In genomic region chr20:62396367-62397239, GRCh38 we compare ENCODE assay signal across 34 cellular contexts. TPM values are rescaled to one million over a fixed set of nuclear protein-coding genes. Genes with fewer than 3 reads are reported as not detected.
"Had no signal": no experiment of that assay in that cellular context is flagged by ENCODE, and none has a peak within 500 bp of the region (broad histone marks: within the 10 kb centered on the region; RNA-seq: fewer than 3 reads in every experiment).

No MANE protein-coding gene starts in this region.

- H3K9me3 Mint-ChIP-seq: activated naive CD8-positive, alpha-beta T cell treated with anti-CD3 and anti-CD28 coated beads for 36 hours; naive thymus-derived CD8-positive, alpha-beta T cell; neural progenitor cell had no signal

- H3K27me3 Mint-ChIP-seq: activated naive CD8-positive, alpha-beta T cell treated with anti-CD3 and anti-CD28 coated beads for 36 hours; effector memory CD8-positive, alpha-beta T cell; memory B cell; naive thymus-derived CD8-positive, alpha-beta T cell had no signal

- H3K4me3 ChIP-seq: adrenal gland, body of pancreas, colonic mucosa, gastrocnemius medialis, hepatocyte, neural progenitor cell, smooth muscle cell, testis had no signal

- H3K9me3 ChIP-seq: adrenal gland, body of pancreas, colonic mucosa, gastrocnemius medialis, testis had no signal

- DNase-seq: activated CD4-positive, alpha-beta T cell treated with anti-CD3 and anti-CD28 coated beads for 4 hours; activated CD4-positive, alpha-beta T cell treated with anti-CD3 and anti-CD28 coated beads, Interleukin-2, amount 50 U/mL, for 4 hours; activated effector memory CD4-positive, alpha-beta T cell treated with Interleukin-2 at 50 U/mL for 16 hours; activated naive CD4-positive, alpha-beta T cell treated with anti-CD3 and anti-CD28 coated beads for 36 hours; activated naive CD8-positive, alpha-beta T cell treated with anti-CD3 and anti-CD28 coated beads for 36 hours; activated T-cell treated with anti-CD3 and anti-CD28 coated beads for 4 hours; activated T-cell treated with anti-CD3 and anti-CD28 coated beads, Interleukin-2, amount 50 U/mL, for 72 hours; adrenal gland; aorta; body of pancreas; cerebellar nuclear complex; colonic mucosa; effector memory CD8-positive, alpha-beta T cell; erythroblast; gastrocnemius medialis; glutamatergic neuron; islet precursor cell; midbrain; naive thymus-derived CD8-positive, alpha-beta T cell; stimulated activated CD4-positive, alpha-beta T cell treated with anti-CD3 and anti-CD28 coated beads, Interleukin-1b, Interleukin-23, amount 100 ng/mL, for 48 hours; stimulated activated CD4-positive, alpha-beta T cell treated with anti-CD3 and anti-CD28 coated beads, Interleukin-4, amount 100 ng/mL, for 4 hours; stimulated activated CD8-positive, alpha-beta memory T cell treated with anti-CD3 and anti-CD28 coated beads, Interleukin-4, amount 100 ng/mL, for 48 hours; stimulated activated naive CD8-positive, alpha-beta T cell treated with anti-CD3 and anti-CD28 coated beads, Interleukin-15, Interleukin-2, amounts not matched to agents 100 U/mL and 50 U/mL, for 24 hours; SW 1271; T-helper 9 cell; testis; trophoblast cell had no signal

- H3K36me3 Mint-ChIP-seq: naive thymus-derived CD8-positive, alpha-beta T cell had no signal

- H3K27ac ChIP-seq: adrenal gland, body of pancreas, colonic mucosa, gastrocnemius medialis, hepatocyte, neural progenitor cell, testis, VCaP had no signal

- H3K4me1 ChIP-seq: adrenal gland, body of pancreas, colonic mucosa, gastrocnemius medialis, neural progenitor cell had no signal

- H3K36me3 ChIP-seq: adrenal gland, colonic mucosa, gastrocnemius medialis, neural progenitor cell had no signal

- H3K4me3 Mint-ChIP-seq: activated naive CD4-positive, alpha-beta T cell treated with anti-CD3 and anti-CD28 coated beads for 36 hours; activated naive CD8-positive, alpha-beta T cell treated with anti-CD3 and anti-CD28 coated beads for 36 hours; activated T-cell treated with anti-CD3 and anti-CD28 coated beads, Interleukin-2, amount 50 U/mL, for 72 hours; effector memory CD8-positive, alpha-beta T cell; memory B cell; naive thymus-derived CD8-positive, alpha-beta T cell; neural progenitor cell; T-helper 1 cell treated with Interleukin-12 subunit alpha and Interleukin-12 subunit beta and Interleukin-4 antibody, amounts not matched to agents 30 μg/mL and 1 μg/mL, for 36 hours had no signal

- H3K27ac Mint-ChIP-seq: activated naive CD4-positive, alpha-beta T cell treated with anti-CD3 and anti-CD28 coated beads for 36 hours; activated naive CD8-positive, alpha-beta T cell treated with anti-CD3 and anti-CD28 coated beads for 36 hours; activated T-cell treated with anti-CD3 and anti-CD28 coated beads, Interleukin-2, amount 50 U/mL, for 72 hours; memory B cell; neural progenitor cell; T-helper 1 cell treated with Interleukin-12 subunit alpha and Interleukin-12 subunit beta and Interleukin-4 antibody, amounts not matched to agents 30 μg/mL and 1 μg/mL, for 36 hours had no signal

- H2AFZ ChIP-seq: hepatocyte, neural progenitor cell had no signal

- H3K4me2 ChIP-seq: hepatocyte, neural progenitor cell, smooth muscle cell had no signal

- ATAC-seq: activated T-cell treated with anti-CD3 and anti-CD28 coated beads, Interleukin-2, amount 50 U/mL, for 72 hours; body of pancreas; effector memory CD8-positive, alpha-beta T cell; gastrocnemius medialis; naive thymus-derived CD8-positive, alpha-beta T cell; stimulated activated naive CD8-positive, alpha-beta T cell treated with anti-CD3 and anti-CD28 coated beads, Interleukin-15, Interleukin-2, amounts not matched to agents 100 U/mL and 50 U/mL, for 24 hours had no signal

- H3K4me1 Mint-ChIP-seq: activated naive CD8-positive, alpha-beta T cell treated with anti-CD3 and anti-CD28 coated beads for 36 hours; neural progenitor cell had no signal

- H3K9ac ChIP-seq: neural progenitor cell had no signal

- H3K27me3 ChIP-seq: adrenal gland, body of pancreas, colonic mucosa, gastrocnemius medialis, hepatocyte, neural progenitor cell, testis had no signal

RNA-seq across cellular contexts. Expression of gene RBBP8NL, which starts 30.7 kb away (rescaled TPM):
- total RNA-seq: activated naive CD4-positive, alpha-beta T cell treated with anti-CD3 and anti-CD28 coated beads for 36 hours; activated naive CD8-positive, alpha-beta T cell treated with anti-CD3 and anti-CD28 coated beads for 36 hours; activated T-cell treated with anti-CD3 and anti-CD28 coated beads, Interleukin-2, amount 50 U/mL, for 72 hours; adrenal gland; aorta; gastrocnemius medialis; naive thymus-derived CD8-positive, alpha-beta T cell; omental fat pad had no signal
- polyA plus RNA-seq: adrenal gland; naive thymus-derived CD8-positive, alpha-beta T cell; smooth muscle cell had no signal
